11 cellular contexts compared by ENCODE assay signal in genomic region chr10:1156921-1157614, GRCh38.
"Had no signal": no experiment of that assay in that cellular context is flagged by ENCODE, and none has a peak within 500 bp of the region (broad histone marks: within the 10 kb centered on the region; RNA-seq: fewer than 3 reads in every experiment).

No MANE protein-coding gene starts in this region.

- H3K27me3 ChIP-seq: ascending aorta, ovary, SJCRH30, thyroid gland had no signal

- DNase-seq: activated CD4-positive, alpha-beta T cell treated with anti-CD3 and anti-CD28 coated beads for 48 hours; activated naive CD4-positive, alpha-beta T cell; activated T-cell treated with anti-CD3 and anti-CD28 coated beads, Interleukin-2, amount 50 U/mL, for 48 hours; foreskin melanocyte; natural killer cell; ovary; SJCRH30; stimulated activated CD4-positive, alpha-beta T cell treated with anti-CD3 and anti-CD28 coated beads, Interleukin-15, amount 100 ng/mL, for 24 hours; thyroid gland had no signal

- ATAC-seq: natural killer cell had no signal

- H3K36me3 Mint-ChIP-seq: natural killer cell had no signal

- H3K27ac ChIP-seq: ascending aorta, ovary, SJCRH30, thyroid gland, VCaP had no signal

- H3K9me3 ChIP-seq: ascending aorta, ovary, SJCRH30, thyroid gland had no signal

- H3K4me3 Mint-ChIP-seq: natural killer cell had no signal

- H3K9me3 Mint-ChIP-seq: natural killer cell had no signal
